Comparison of ENCODE assay signal across 8 cellular contexts in the genomic region with DNA sequence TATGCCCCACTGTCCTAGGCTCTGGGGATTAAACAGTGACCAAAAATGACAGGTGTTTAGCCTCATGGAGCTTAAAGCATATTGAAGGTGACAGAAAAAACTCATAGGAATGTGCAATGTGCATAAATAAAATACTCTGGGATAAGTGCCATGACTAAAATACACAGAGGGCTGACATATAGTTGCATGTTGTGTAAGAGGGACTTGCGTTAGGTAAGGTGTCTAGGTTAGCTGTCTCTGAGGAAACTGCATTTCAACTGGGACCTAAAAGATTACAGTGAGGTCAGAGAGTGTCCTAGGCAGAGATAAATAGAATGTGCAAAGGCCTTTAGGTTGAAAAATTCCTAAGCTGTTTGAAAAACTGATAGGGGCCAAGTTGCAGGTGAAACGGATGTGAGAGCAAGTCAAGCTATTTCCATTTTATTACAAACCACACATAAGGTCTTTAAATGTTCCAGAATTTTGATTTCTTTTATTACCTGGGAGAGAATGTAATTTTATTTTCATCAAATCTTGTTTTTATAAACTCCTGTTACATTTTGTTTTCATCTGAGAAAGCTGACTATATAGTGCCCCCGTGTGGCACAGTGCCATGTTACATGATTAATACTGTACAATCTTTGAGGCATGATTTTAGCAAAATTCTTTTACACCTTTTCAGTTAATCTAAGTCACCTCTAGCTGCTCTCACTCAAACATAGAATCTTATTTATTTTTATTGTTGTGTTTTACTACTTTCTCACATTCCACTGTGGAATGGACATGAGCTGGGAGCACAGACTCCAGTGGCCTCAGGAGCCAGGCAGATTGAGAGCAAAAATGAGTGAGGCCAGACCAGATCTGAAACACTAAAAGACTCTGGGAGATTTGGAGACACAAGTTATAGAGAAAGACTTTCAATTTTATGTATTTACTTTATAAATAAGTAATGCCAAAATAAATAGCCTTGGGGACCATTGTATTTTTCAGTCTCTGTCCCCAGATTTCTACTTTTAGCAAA.
DNase-seq lines count a peak whose midpoint lies in the region; ATAC-seq and TF ChIP-seq lines count a peak whose summit lies in the region.

No MANE protein-coding gene starts in this region.

- H3K27ac ChIP-seq in ACC112 (ENCODE audit: low read depth, low read length) (no peak overlapping the region), stomach (no peak overlapping the region)

- H3K4me3 ChIP-seq in ACC112 (ENCODE audit: low read depth, low read length) (no peak overlapping the region), fibroblast of villous mesenchyme (ENCODE audit: low read depth, low read length) (no peak overlapping the region), stomach (no peak overlapping the region)

- ATAC-seq in HG02763 (IDR thresholded peaks at IDR 0.05; ENCODE audit: unreplicated experiment) = no peak
- ATAC-seq in GM21367 (IDR thresholded peaks at IDR 0.05; ENCODE audit: unreplicated experiment) = no peak

- no peak for TF ChIP-seq POLR2A in stomach (IDR thresholded peaks at IDR 0.05)

- in situ Hi-C loops in G401 (cut with HindIII; ENCODE audit: low sequenced_read_pairs) = no loop called here

- DNase-seq in G401 (ENCODE audit: low spot score) (peak; percentile 10), OCI-M1 (lab: John Stamatoyannopoulos, UW) (peak; percentile 52), fibroblast of villous mesenchyme (ENCODE audit: low read depth) (peak; percentile 7), stomach (peak; percentile 38), mesenteric fat pad (ENCODE audit: low spot score) (no peak)

- intact Hi-C loops in stomach (cut with DNase I; ENCODE audit: low total_unique reads) = no loop called here

- TF ChIP-seq EP300 in stomach (IDR thresholded peaks at IDR 0.05) = no peak

- peak; percentile 35 for TF ChIP-seq CTCF in fibroblast of villous mesenchyme (IDR thresholded peaks at IDR 0.05; ENCODE audit: insufficient read depth, low read depth, low read length)
- TF ChIP-seq CTCF in stomach (IDR thresholded peaks at IDR 0.05) = peak in 1 of 7 experiments; percentile 12

- peak overlapping the region; percentile 5 for H2AFZ ChIP-seq in ACC112 (ENCODE audit: low read length, unreplicated experiment)

- H3K27me3 ChIP-seq in ACC112 (ENCODE audit: insufficient read depth, low read length) (no peaks in the 10 kb centered on the region), stomach (no peaks in the 10 kb centered on the region)

- WGBS in stomach, 5 donors = 34 to 41% (median 37%) methylated on average over 3 of the region's 3 CpGs

- H3K36me3 ChIP-seq in ACC112 (ENCODE audit: insufficient read depth, low read length) = no peaks in the 10 kb centered on the region
- H3K36me3 ChIP-seq in stomach = no peaks in the 10 kb centered on the region

- no peaks in the 10 kb centered on the region for H3K9me3 ChIP-seq in stomach

- H3K79me2 ChIP-seq in ACC112 (ENCODE audit: control insufficient read depth, insufficient read depth, low read length, unreplicated experiment) = no peaks in the 10 kb centered on the region

- peaks cover 34% of the 10 kb centered on the region for H3K4me1 ChIP-seq in ACC112 (ENCODE audit: control insufficient read depth, insufficient read depth, low read length, unreplicated experiment)
- H3K4me1 ChIP-seq in stomach = peaks cover 0 to 9% (median 0%) of the 10 kb centered on the region in 4 donors
